ENCODE assay signal across 1 cellular context in genomic region chr3:171459942-171460225, GRCh38.
TF ChIP-seq lines count a peak whose summit lies in the region.

No MANE protein-coding gene starts in this region.

TF ChIP-seq in K562, 482 proteins besides CTCF, POLR2A, EP300 and RAD21 (continued from another document):
- TF ChIP-seq ZBTB11 (CRISPR knock-in tag; IDR thresholded peaks at IDR 0.05) (no peak), SMARCA4 (IDR thresholded peaks at IDR 0.05) (no peak), TCFL5 (CRISPR knock-in tag; conservative IDR thresholded peaks at IDR 0.05) (no peak), PHF21A (IDR thresholded peaks at IDR 0.05; ENCODE audit: borderline replicate concordance, low read depth) (no peak)
